In the genomic region with DNA sequence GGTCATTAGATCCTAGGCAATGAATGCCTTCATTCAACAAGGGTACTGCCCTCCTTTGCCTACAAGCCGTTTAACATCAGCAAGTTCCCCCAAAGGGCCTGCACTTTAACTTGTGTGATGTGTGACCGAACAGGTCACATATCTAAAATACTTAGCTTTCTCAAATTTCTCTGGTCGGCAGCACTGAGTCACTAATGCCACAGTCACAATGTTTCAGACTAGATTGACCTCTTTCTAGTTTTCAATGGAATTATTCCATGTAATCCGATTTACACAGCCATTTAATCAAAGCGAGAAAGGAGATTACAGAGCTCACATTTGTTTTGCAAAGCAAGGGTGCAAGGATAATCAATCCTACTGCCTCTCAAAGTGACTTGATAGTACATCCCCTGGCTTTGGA, we compare ENCODE assay signal across 7 cellular contexts. TPM values are rescaled to one million over a fixed set of nuclear protein-coding genes. Genes with fewer than 3 reads are reported as not detected.
DNase-seq lines count a peak whose midpoint lies in the region; ATAC-seq and TF ChIP-seq lines count a peak whose summit lies in the region.

No MANE protein-coding gene starts in this region.

- no peak for TF ChIP-seq POLR2A in breast epithelium (IDR thresholded peaks at IDR 0.05)

- H3K4me3 ChIP-seq in breast epithelium, result peak overlapping the region; percentile 55 to 90 (median 74)

- peak overlapping the region; percentile 78 to 81 for H3K27ac ChIP-seq in breast epithelium

- H3K27me3 ChIP-seq in breast epithelium, result no peaks in the 10 kb centered on the region

- no peak for TF ChIP-seq CTCF in breast epithelium (IDR thresholded peaks at IDR 0.05)

- ATAC-seq in HG03342 (IDR thresholded peaks at IDR 0.05; ENCODE audit: unreplicated experiment), result no peak

- no peaks in the 10 kb centered on the region for H3K9me3 ChIP-seq in breast epithelium

- DNase-seq in HK-2 (ENCODE audit: unreplicated experiment), result peak; percentile 24
- no peak for DNase-seq in breast epithelium (ENCODE audit: low spot score in 2 of 2)
- DNase-seq in left kidney (ENCODE audit: low read depth, low spot score), result peak; percentile 20
- peak; percentile 52 for DNase-seq in superior temporal gyrus (ENCODE audit: extremely low spot score)
- no peak for DNase-seq in NCI-H2227 treated with DMSO at 0.1 percent for 48 hours (lab: John Stamatoyannopoulos, UW)
- DNase-seq in stimulated activated CD4-positive, alpha-beta T cell treated with anti-CD3 and anti-CD28 coated beads, Interleukin-12 subunit alpha, Interleukin-12 subunit beta, amount 100 ng/mL, for 4 hours, result no peak

- H3K36me3 ChIP-seq in breast epithelium, result no peaks in the 10 kb centered on the region

- H3K4me1 ChIP-seq in breast epithelium, result no peaks in the 10 kb centered on the region

- intact Hi-C loops in breast epithelium (cut with DNase I; ENCODE audit: low total_unique reads), result no loop called here

RNA-seq across cellular contexts. Expression of a gene that starts 2.0 kb away (rescaled TPM):
- 10 to 100 TPM; 18.4 to 31.8 (median 26.5) TPM for total RNA-seq in breast epithelium

Comparison
In these comparisons a context has a peak if more than half of its experiments do, and no peak if none do; other contexts are left out.
1. DNase-seq: peak in HK-2 (single experiment), left kidney (single experiment) and superior temporal gyrus (single experiment); none in breast epithelium (0 of 2), NCI-H2227 treated with DMSO at 0.1 percent for 48 hours (single experiment) and stimulated activated CD4-positive, alpha-beta T cell treated with anti-CD3 and anti-CD28 coated beads, Interleukin-12 subunit alpha, Interleukin-12 subunit beta, amount 100 ng/mL, for 4 hours (single experiment).